9 cellular contexts compared by ENCODE assay signal in genomic region chr16:83813818-83814653, GRCh38.
A peak's percentile ranks its signal among the peaks of the same experiment; 100 is the strongest.
DNase-seq lines count a peak whose midpoint lies in the region; ATAC-seq and TF ChIP-seq lines count a peak whose summit lies in the region.
"Had no signal": no experiment of that assay in that cellular context is flagged by ENCODE, and none has a peak within 500 bp of the region (broad histone marks: within the 10 kb centered on the region; RNA-seq: fewer than 3 reads in every experiment).

No MANE protein-coding gene starts in this region.

- peaks cover 32% of the 10 kb centered on the region for H3K36me3 Mint-ChIP-seq in nephron progenitor cell (ENCODE audit: low read depth)

- peak overlapping the region in 1 of 2 donors; percentile 39 for H3K27ac ChIP-seq in coronary artery
- H3K27ac ChIP-seq: BLaER1 had no signal

- H3K4me3 ChIP-seq in coronary artery, result peak overlapping the region; percentile 44
- H3K4me3 ChIP-seq: BLaER1 had no signal

- no peak for ATAC-seq in HG02763 (IDR thresholded peaks at IDR 0.05; ENCODE audit: unreplicated experiment)

- DNase-seq in NCI-H2171 treated with DMSO at 0.1 percent for 48 hours (lab: John Stamatoyannopoulos, UW), result peak; percentile 39
- no peak for DNase-seq in NCI-H2171 (lab: John Stamatoyannopoulos, UW)
- peak; percentile 70 for DNase-seq in NCI-H1105 treated with DMSO at 0.1 percent for 48 hours (lab: John Stamatoyannopoulos, UW)
- no peak for DNase-seq in coronary artery (ENCODE audit: low spot score)
- DNase-seq in nephron progenitor cell, result no peak
- DNase-seq in activated naive CD4-positive, alpha-beta T cell (lab: John Stamatoyannopoulos, UW), result no peak
- DNase-seq in activated CD8-positive, alpha-beta memory T cell treated with anti-CD3 and anti-CD28 coated beads, Interleukin-2, amount 50 U/mL, for 48 hours, result no peak

- TF ChIP-seq CTCF in coronary artery (IDR thresholded peaks at IDR 0.05) (no peak), nephron progenitor cell (IDR thresholded peaks at IDR 0.05) (no peak)

- no peaks in the 10 kb centered on the region for H3K9me3 Mint-ChIP-seq in nephron progenitor cell

- peaks cover 41% of the 10 kb centered on the region for H3K4me1 Mint-ChIP-seq in nephron progenitor cell

- peaks cover 4% of the 10 kb centered on the region for H3K27me3 Mint-ChIP-seq in nephron progenitor cell (ENCODE audit: low read depth, poor library complexity)

- no peak overlapping the region for H3K4me3 Mint-ChIP-seq in nephron progenitor cell

- H3K27ac Mint-ChIP-seq in nephron progenitor cell, result peak overlapping the region; percentile 83

Comparison
In these comparisons a context has a peak if more than half of its experiments do, and no peak if none do; other contexts are left out.
1. DNase-seq: peak in NCI-H2171 treated with DMSO at 0.1 percent for 48 hours (single experiment) and NCI-H1105 treated with DMSO at 0.1 percent for 48 hours (single experiment); none in NCI-H2171 (single experiment), coronary artery (single experiment), nephron progenitor cell (single experiment), activated naive CD4-positive, alpha-beta T cell (0 of 4) and activated CD8-positive, alpha-beta memory T cell treated with anti-CD3 and anti-CD28 coated beads, Interleukin-2, amount 50 U/mL, for 48 hours (single experiment).